ENCODE assay signal across 1 cellular context in genomic region chr5:113215401-113216060, GRCh38.
TF ChIP-seq lines count a peak whose summit lies in the region.

No MANE protein-coding gene starts in this region.

TF ChIP-seq in HepG2, 621 proteins besides CTCF, POLR2A, EP300 and RAD21 (continued from another document):
- TF ChIP-seq BRD4 (CRISPR knock-in tag; IDR thresholded peaks at IDR 0.05) (no peak), ZNF20 (CRISPR knock-in tag; IDR thresholded peaks at IDR 0.05) (no peak), PATZ1 (CRISPR knock-in tag; IDR thresholded peaks at IDR 0.05) (no peak), XBP1 (CRISPR knock-in tag; IDR thresholded peaks at IDR 0.05) (no peak)
